Comparison of ENCODE assay signal across 7 cellular contexts in genomic region chr2:169109502-169110409, GRCh38. TPM values are rescaled to one million over a fixed set of nuclear protein-coding genes. Genes with fewer than 3 reads are reported as not detected.
A peak's percentile ranks its signal among the peaks of the same experiment; 100 is the strongest.
DNase-seq lines count a peak whose midpoint lies in the region; ATAC-seq and TF ChIP-seq lines count a peak whose summit lies in the region.

No MANE protein-coding gene starts in this region.

- no peak overlapping the region for H3K27ac ChIP-seq in right lobe of liver

- 45% methylated on average over 16 of the region's 21 CpGs for WGBS in right lobe of liver (ENCODE audit: insufficient coverage, low coverage, low lambda C conversion rate, missing lambda C conversion rate)

- peak; percentile 78 for DNase-seq in GM12865 (ENCODE audit: low read depth)
- peak; percentile 56 for DNase-seq in NCI-H345 treated with DMSO at 0.1 percent for 48 hours (lab: John Stamatoyannopoulos, UW; ENCODE audit: unreplicated experiment)
- peak; percentile 70 for DNase-seq in activated CD4-positive, alpha-beta T cell treated with anti-CD3 and anti-CD28 coated beads, Interleukin-2, amount 50 U/mL, for 1 hour
- DNase-seq in dermis microvascular lymphatic vessel endothelial cell (ENCODE audit: low read depth in 2 of 2), result peak; percentile 51 to 81
- peak; percentile 75 to 86 (median 80) for DNase-seq in right lobe of liver
- peak; percentile 53 to 59 (median 58) for DNase-seq in stimulated activated CD4-positive, alpha-beta T cell treated with anti-CD3 and anti-CD28 coated beads, TNF-alpha, amount 100 ng/mL, for 24 hours (ENCODE audit: low read depth in 3 of 3)

- no peaks in the 10 kb centered on the region for H3K27me3 ChIP-seq in right lobe of liver

- peak; percentile 85 for TF ChIP-seq CTCF in GM12865 (IDR thresholded peaks at IDR 0.05; ENCODE audit: insufficient read depth, low read depth, low read length, missing control alignments)
- TF ChIP-seq CTCF in right lobe of liver (IDR thresholded peaks at IDR 0.05), result peak; percentile 85 to 92 (median 89)

- ATAC-seq in HG02981 (IDR thresholded peaks at IDR 0.05; ENCODE audit: unreplicated experiment) (peak; percentile 66), right lobe of liver (peak; percentile 92 to 97 (median 94))

- no peaks in the 10 kb centered on the region for H3K36me3 ChIP-seq in right lobe of liver

- intact Hi-C loops in right lobe of liver (cut with DNase I), result no loop called here

- H3K4me3 ChIP-seq in GM12865 (ENCODE audit: low read depth, low read length) (no peak overlapping the region), right lobe of liver (no peak overlapping the region)

- TF ChIP-seq POLR2A in right lobe of liver (IDR thresholded peaks at IDR 0.05), result no peak

- no peaks in the 10 kb centered on the region for H3K9me3 ChIP-seq in right lobe of liver

- no peaks in the 10 kb centered on the region for H3K4me1 ChIP-seq in right lobe of liver

RNA-seq across cellular contexts. Expression of gene DHRS9, which starts 40.4 kb away (rescaled TPM):
- not detected in 2 replicates for total RNA-seq in dermis microvascular lymphatic vessel endothelial cell
- 1 to 10 TPM in 2 of 6 experiments, under 1 TPM in 4; 0.29 to 1.2 (median 0.55) TPM for total RNA-seq in right lobe of liver
